Comparison of ENCODE assay signal across 16 cellular contexts in genomic region chr4:68815617-68816409, GRCh38. TPM values are rescaled to one million over a fixed set of nuclear protein-coding genes. Genes with fewer than 3 reads are reported as not detected.
"Had no signal": no experiment of that assay in that cellular context is flagged by ENCODE, and none has a peak within 500 bp of the region (broad histone marks: within the 10 kb centered on the region; RNA-seq: fewer than 3 reads in every experiment).

TSS of gene UGT2B10 (plus strand) at chr4:68815994. CDS start at chr4:68816020, 26 bp downstream.

RNA-seq across cellular contexts. Expression of gene UGT2B10, which starts in this region (rescaled TPM):
- total RNA-seq: activated CD4-positive, alpha-beta T cell treated with anti-CD3 and anti-CD28 coated beads for 36 hours; activated CD4-positive, alpha-beta T cell treated with anti-CD3 and anti-CD28 coated beads, Interleukin-2, amount 10 ng/mL, durations not matched to agents 7 days and 5 days; activated CD8-positive, alpha-beta T cell treated with anti-CD3 and anti-CD28 coated beads, Interleukin-2, amount 10 ng/mL, durations not matched to agents 7 days and 5 days; activated naive CD8-positive, alpha-beta T cell treated with anti-CD3 and anti-CD28 coated beads, Interleukin-2, amount 10 ng/mL, durations not matched to agents 7 days and 5 days; activated T-helper 2 cell treated with anti-CD3 and anti-CD28 coated beads, Interferon-gamma antibody, Interleukin-2, Interleukin-4, amounts not matched to agents 10 μg/mL and 5 μg/mL and 100 μg/mL, durations not matched to agents 14 hours and 24 hours and 36 hours; ascending aorta; body of pancreas; breast epithelium; cardiac septum; MCF 10A; OCI-LY7; RPMI7951; SJCRH30; T-helper 1 cell treated with Interleukin-12 subunit alpha and Interleukin-12 subunit beta and Interleukin-4 antibody, amounts not matched to agents 30 ng/mL and 1 ng/mL, for 36 hours; T-helper 2 cell treated with Interferon-gamma antibody and Interleukin-4, amounts not matched to agents 100 ng/mL and 5 ng/mL, for 36 hours had no signal
- polyA plus RNA-seq: adipose tissue had no signal
